ENCODE assay signal across 9 cellular contexts in genomic region chr2:19389469-19389868, GRCh38. TPM values are rescaled to one million over a fixed set of nuclear protein-coding genes. Genes with fewer than 3 reads are reported as not detected.
"Had no signal": no experiment of that assay in that cellular context is flagged by ENCODE, and none has a peak within 500 bp of the region (broad histone marks: within the 10 kb centered on the region; RNA-seq: fewer than 3 reads in every experiment).

No MANE protein-coding gene starts in this region.

RNA-seq across cellular contexts. Expression of gene OSR1, which starts 31.0 kb away (rescaled TPM):
- total RNA-seq: activated CD4-positive, alpha-beta memory T cell treated with anti-CD3 and anti-CD28 coated beads, Interleukin-2, amount 10 ng/mL, durations not matched to agents 7 days and 5 days; activated CD4-positive, alpha-beta T cell treated with anti-CD3 and anti-CD28 coated beads for 36 hours; activated CD4-positive, alpha-beta T cell treated with anti-CD3 and anti-CD28 coated beads, Interleukin-2, amount 10 ng/mL, durations not matched to agents 7 days and 5 days; activated CD8-positive, alpha-beta memory T cell treated with anti-CD3 and anti-CD28 coated beads, Interleukin-2, amount 10 ng/mL, durations not matched to agents 7 days and 5 days; activated CD8-positive, alpha-beta T cell treated with anti-CD3 and anti-CD28 coated beads, Interleukin-2, amount 10 ng/mL, durations not matched to agents 7 days and 5 days; activated naive CD8-positive, alpha-beta T cell treated with anti-CD3 and anti-CD28 coated beads, Interleukin-2, amount 10 ng/mL, durations not matched to agents 7 days and 5 days; activated T-helper 2 cell treated with anti-CD3 and anti-CD28 coated beads, Interferon-gamma antibody, Interleukin-2, Interleukin-4, amounts not matched to agents 10 μg/mL and 5 μg/mL and 100 μg/mL, durations not matched to agents 14 hours and 24 hours and 36 hours; T-helper 17 cell; T-helper 2 cell treated with Interferon-gamma antibody and Interleukin-4, amounts not matched to agents 100 ng/mL and 5 ng/mL, for 36 hours had no signal
